ENCODE assay signal across 9 cellular contexts in genomic region chr4:156293657-156294297, GRCh38.
DNase-seq lines count a peak whose midpoint lies in the region; ATAC-seq and TF ChIP-seq lines count a peak whose summit lies in the region.
"Had no signal": no experiment of that assay in that cellular context is flagged by ENCODE, and none has a peak within 500 bp of the region (broad histone marks: within the 10 kb centered on the region; RNA-seq: fewer than 3 reads in every experiment).

No MANE protein-coding gene starts in this region.

- DNase-seq in COR-L47 (lab: John Stamatoyannopoulos, UW) (peak; percentile 47), M059J (ENCODE audit: low read depth) (peak; percentile 65), amniotic stem cell (lab: John Stamatoyannopoulos, UW) (peak; percentile 82), kidney glomerular epithelial cell (lab: John Stamatoyannopoulos, UW) (peak; percentile 17), left lobe of liver (ENCODE audit: low spot score) (no peak), GM10266 (ENCODE audit: extremely low spot score) (no peak), progenitor cell of endocrine pancreas (ENCODE audit: low spot score, unreplicated experiment) (no peak)
- DNase-seq in stimulated activated CD4-positive, alpha-beta T cell treated with anti-CD3 and anti-CD28 coated beads, Interleukin-4, amount 100 ng/mL, for 24 hours: no peak
- DNase-seq: immature natural killer cell had no signal

- no peak overlapping the region for H3K4me3 Mint-ChIP-seq in progenitor cell of endocrine pancreas (ENCODE audit: low read depth)
- H3K4me3 Mint-ChIP-seq: immature natural killer cell had no signal

- H3K27ac Mint-ChIP-seq in progenitor cell of endocrine pancreas: no peak overlapping the region
- H3K27ac Mint-ChIP-seq: immature natural killer cell had no signal

- no peak for ATAC-seq in left lobe of liver

- H3K27me3 Mint-ChIP-seq in progenitor cell of endocrine pancreas: no peaks in the 10 kb centered on the region

- no peaks in the 10 kb centered on the region for H3K9me3 Mint-ChIP-seq in progenitor cell of endocrine pancreas (ENCODE audit: low read depth)

- peaks cover 17% of the 10 kb centered on the region for H3K4me1 Mint-ChIP-seq in progenitor cell of endocrine pancreas (ENCODE audit: low read depth)
- H3K4me1 Mint-ChIP-seq: immature natural killer cell had no signal

- no peak for TF ChIP-seq CTCF in GM10266 (IDR thresholded peaks at IDR 0.05; ENCODE audit: control insufficient read depth, insufficient read depth, low read depth, missing control alignments)
- no peak for TF ChIP-seq CTCF in progenitor cell of endocrine pancreas (IDR thresholded peaks at IDR 0.05; ENCODE audit: unreplicated experiment)

- peaks cover 4% of the 10 kb centered on the region for H3K36me3 Mint-ChIP-seq in progenitor cell of endocrine pancreas (ENCODE audit: insufficient read depth)
- H3K36me3 Mint-ChIP-seq: immature natural killer cell had no signal

Comparison
In these comparisons a context has a peak if more than half of its experiments do, and no peak if none do; other contexts are left out.
1. DNase-seq: peak in COR-L47 (single experiment), M059J (single experiment), amniotic stem cell (single experiment) and kidney glomerular epithelial cell (single experiment); none in left lobe of liver (single experiment), GM10266 (single experiment), stimulated activated CD4-positive, alpha-beta T cell treated with anti-CD3 and anti-CD28 coated beads, Interleukin-4, amount 100 ng/mL, for 24 hours (single experiment) and progenitor cell of endocrine pancreas (single experiment).